8 cellular contexts compared by ENCODE assay signal in the genomic region with DNA sequence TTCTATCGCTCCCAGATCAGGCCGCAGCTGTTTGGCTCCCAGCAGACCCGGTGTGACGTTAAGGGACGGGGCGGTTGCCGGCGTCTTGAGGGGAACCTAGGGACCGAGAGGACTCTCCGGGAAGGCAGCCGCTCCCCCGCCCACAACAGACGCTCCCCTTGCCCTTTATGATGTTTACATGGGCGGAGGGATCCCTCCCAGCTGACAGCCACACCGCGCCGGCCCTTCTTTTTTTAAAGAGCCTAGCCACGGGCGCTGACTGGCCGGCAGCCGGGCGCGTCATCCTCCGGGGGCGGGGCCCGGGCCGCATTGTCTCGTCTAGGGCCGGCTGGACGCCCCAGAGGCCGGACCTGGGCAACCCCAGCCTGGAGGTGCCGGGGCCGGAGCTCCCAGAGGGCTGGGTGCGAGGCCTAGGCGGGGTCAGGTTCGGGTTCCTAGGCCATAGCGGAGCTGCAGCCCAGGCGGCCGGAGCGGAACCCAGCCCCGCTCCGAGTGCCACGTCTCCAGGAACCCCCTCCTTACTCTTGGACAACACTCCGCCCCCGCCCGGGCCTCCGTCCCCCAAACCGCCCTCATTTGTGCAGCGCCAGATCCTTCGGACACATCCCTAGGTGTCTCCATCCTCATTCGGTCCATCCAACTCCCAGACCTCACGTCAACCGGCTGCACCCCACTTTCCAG. TPM values are rescaled to one million over a fixed set of nuclear protein-coding genes. Genes with fewer than 3 reads are reported as not detected.
DNase-seq lines count a peak whose midpoint lies in the region; ATAC-seq and TF ChIP-seq lines count a peak whose summit lies in the region.

A gene (plus strand): TSS at position 340 of the 681 bp plus-strand sequence.

- peak; percentile 79 for ATAC-seq in GM21515 (IDR thresholded peaks at IDR 0.05; ENCODE audit: unreplicated experiment)

- H3K27me3 Mint-ChIP-seq in Calu3 (ENCODE audit: unreplicated experiment) = no peaks in the 10 kb centered on the region

- peaks cover 41% of the 10 kb centered on the region for H3K4me1 Mint-ChIP-seq in Calu3 (ENCODE audit: low read depth, unreplicated experiment)

- peak within 1 kb of the TSS; percentile 67 for H3K4me3 Mint-ChIP-seq in Calu3 (ENCODE audit: low read depth, unreplicated experiment)

- CTCF ChIA-PET in Calu3 (lab: Charles Lee) = interaction anchor here (1.2 kb wide), 1 partner anchor 77 kb away, joined by 3 read pairs; no protein-coding TSS in a partner anchor

- BruUV-seq in Calu3 (replicated peaks; lab: Mats Ljungman, UMichigan) = no TSS peak

- H3K4me3 ChIP-seq in epithelial cell of proximal tubule (ENCODE audit: low read depth, low read length) = peak within 1 kb of the TSS; percentile 95

- H3K9me3 Mint-ChIP-seq in Calu3 (ENCODE audit: low read depth, unreplicated experiment) = no peaks in the 10 kb centered on the region

- intact Hi-C loops in Calu3 (cut with micrococcal nuclease; ENCODE audit: unreplicated experiment) = loop anchor here (2.0 kb wide), 1 partner anchor 78 kb away; a partner anchor contains a TSS

- TF ChIP-seq CTCF in Calu3 (IDR thresholded peaks at IDR 0.05; ENCODE audit: unreplicated experiment) (no peak), epithelial cell of proximal tubule (conservative IDR thresholded peaks at IDR 0.05; ENCODE audit: low read depth, low read length) (no peak)

- H3K27ac Mint-ChIP-seq in Calu3 (ENCODE audit: unreplicated experiment) = peak within 1 kb of the TSS; percentile 42

- DNase-seq in Calu3 (peak; percentile 98), HuH-7 (ENCODE audit: low spot score) (peak; percentile 92), OCI-M1 (lab: John Stamatoyannopoulos, UW) (peak; percentile 97), activated T-cell treated with anti-CD3 and anti-CD28 coated beads for 48 hours (ENCODE audit: low read depth) (peak; percentile 81), epithelial cell of proximal tubule (ENCODE audit: low read depth) (peak; percentile 46), mucosa of gallbladder (ENCODE audit: low spot score) (peak; percentile 96)
- peak; percentile 60 to 78 for DNase-seq in stimulated activated CD8-positive, alpha-beta memory T cell treated with anti-CD3 and anti-CD28 coated beads, Interleukin-4, amount 100 ng/mL, for 1 hour (ENCODE audit: low read depth in 2 of 2, low spot score in 1 of 2)

- peaks cover 54% of the 10 kb centered on the region for H3K36me3 Mint-ChIP-seq in Calu3 (ENCODE audit: insufficient read depth, unreplicated experiment)

RNA-seq across cellular contexts. Expression of the gene that starts here (rescaled TPM):
- total RNA-seq in Calu3 (2022) = 1.3 and 2.8 TPM in 2 replicates
- 0.17 TPM in 1 of 2 replicates, not detected in the other for total RNA-seq in epithelial cell of proximal tubule
- total RNA-seq in mucosa of gallbladder = 2.3 TPM

Comparison
In these comparisons a context has a peak if more than half of its experiments do, and no peak if none do; other contexts are left out.
1. Peak in every context shown above with its lines: DNase-seq, ATAC-seq and H3K4me3 ChIP-seq.
2. Peak in DNase-seq and H3K4me3 ChIP-seq in epithelial cell of proximal tubule; RNA of the gene not detected or under 1 TPM.
3. DNase-seq: peak in every context shown above with its lines; median percentile 98 in Calu3; 97 in OCI-M1; 96 in mucosa of gallbladder; 92 in HuH-7; 81 in activated T-cell treated with anti-CD3 and anti-CD28 coated beads for 48 hours; 69 in stimulated activated CD8-positive, alpha-beta memory T cell treated with anti-CD3 and anti-CD28 coated beads, Interleukin-4, amount 100 ng/mL, for 1 hour; 46 in epithelial cell of proximal tubule.